26 cellular contexts compared by ENCODE assay signal in genomic region chr17:19573075-19573474, GRCh38. TPM values are rescaled to one million over a fixed set of nuclear protein-coding genes. Genes with fewer than 3 reads are reported as not detected.
DNase-seq lines count a peak whose midpoint lies in the region; FAIRE-seq and TF ChIP-seq lines count a peak whose summit lies in the region.
"Had no signal": no experiment of that assay in that cellular context is flagged by ENCODE, and none has a peak within 500 bp of the region (broad histone marks: within the 10 kb centered on the region; RNA-seq: fewer than 3 reads in every experiment).

No MANE protein-coding gene starts in this region.

- TF ChIP-seq CTCF in fibroblast of lung (conservative IDR thresholded peaks at IDR 0.05 in 1 of 2, IDR thresholded peaks at IDR 0.05 in 1 of 2; ENCODE audit: low read depth in 1 of 2, low read length in 2 of 2), result no peak

- H3K9me3 ChIP-seq in fibroblast of lung (ENCODE audit: control insufficient read depth, insufficient read depth, low read depth, low read length), result no peaks in the 10 kb centered on the region
- H3K9me3 ChIP-seq: heart left ventricle, right lobe of liver, testis, uterus had no signal

- FAIRE-seq in HTR-8/SVneo (lab: Jason Lieb, UNC), result no peak
- FAIRE-seq: RCC 7860 had no signal

- no peaks in the 10 kb centered on the region for H3K36me3 ChIP-seq in fibroblast of lung (ENCODE audit: control insufficient read depth, insufficient read depth, low read length)
- H3K36me3 ChIP-seq: brain microvascular endothelial cell, heart left ventricle, uterus had no signal

- no peaks in the 10 kb centered on the region for H3K4me1 ChIP-seq in fibroblast of lung (ENCODE audit: control insufficient read depth, extremely low read depth, insufficient read depth, low read length)
- H3K4me1 ChIP-seq: foreskin keratinocyte, heart left ventricle, testis, uterus had no signal

- no peak overlapping the region for H3K4me3 ChIP-seq in fibroblast of lung (replicated peaks in 1 of 4; ENCODE audit: control extremely low read depth in 1 of 4, insufficient read depth in 1 of 4, low read depth in 3 of 4, low read length in 4 of 4)
- H3K4me3 ChIP-seq: heart left ventricle, lung, right lobe of liver, testis, uterus had no signal

- peak; percentile 36 for DNase-seq in HTR-8/SVneo (ENCODE audit: insufficient read length, low spot score)
- peak; percentile 17 for DNase-seq in NOMO-1 treated with dmso at 0.1 percent for 144 hours (lab: John Stamatoyannopoulos, UW; ENCODE audit: unreplicated experiment)
- peak; percentile 28 to 72 for DNase-seq in fibroblast of lung (ENCODE audit: low read depth in 2 of 2)
- DNase-seq in renal cortical epithelial cell (ENCODE audit: low read depth), result peak; percentile 54
- no peak for DNase-seq in effector CD4-positive, alpha-beta T cell
- DNase-seq in RPMI8226, result no peak
- DNase-seq in SW480 (ENCODE audit: low spot score), result no peak
- no peak for DNase-seq in HPDE6-E6E7 (ENCODE audit: extremely low spot score)
- DNase-seq: activated CD4-positive, alpha-beta T cell treated with anti-CD3 and anti-CD28 coated beads for 4 hours; activated gamma-delta T cell; activated T-cell treated with anti-CD3 and anti-CD28 coated beads, Interleukin-2, amount 50 U/mL, for 24 hours; brain microvascular endothelial cell; Calu3; DMS79 treated with DMSO at 0.1 percent for 48 hours; foreskin keratinocyte; heart left ventricle; NCI-H1105 treated with DMSO at 0.1 percent for 48 hours; NCI-H1930; NCI-H524 treated with DMSO at 0.1 percent for 48 hours; right lobe of liver; stimulated activated naive CD4-positive, alpha-beta T cell treated with Interleukin-2 at 50 U/mL for 16 hours; testis; uterus had no signal

- H3K27ac ChIP-seq in fibroblast of lung (ENCODE audit: insufficient read depth, low read length), result no peak overlapping the region
- H3K27ac ChIP-seq: brain microvascular endothelial cell, C4-2B, foreskin keratinocyte, heart left ventricle, testis, uterus had no signal

- H3K4me2 ChIP-seq in fibroblast of lung (ENCODE audit: extremely low read depth, insufficient read depth, low read length), result no peak overlapping the region

- H4K20me1 ChIP-seq in fibroblast of lung (ENCODE audit: control insufficient read depth, extremely low read depth, insufficient read depth, low read length), result no peaks in the 10 kb centered on the region

- H3K79me2 ChIP-seq in fibroblast of lung (ENCODE audit: control insufficient read depth, insufficient read depth, low read length), result no peaks in the 10 kb centered on the region

- H3K27me3 ChIP-seq in fibroblast of lung (ENCODE audit: control insufficient read depth, insufficient read depth, low read length), result no peaks in the 10 kb centered on the region
- H3K27me3 ChIP-seq: heart left ventricle, right lobe of liver, testis, uterus had no signal

- H3K9ac ChIP-seq in fibroblast of lung (ENCODE audit: insufficient read depth, low read length), result no peak overlapping the region

- H2AFZ ChIP-seq in fibroblast of lung (ENCODE audit: low read length), result no peak overlapping the region

RNA-seq across cellular contexts. Expression of gene SLC47A1, which starts 39.4 kb away (rescaled TPM):
- total RNA-seq in fibroblast of lung, result 0.26 and 0.66 TPM in 2 replicates
- 0.03 and 0.12 TPM in 2 replicates for polyA plus RNA-seq in fibroblast of lung
- polyA plus RNA-seq in fibroblast of lung (2012), result 0.12 TPM in 1 of 2 replicates, not detected in the other
- not detected in 2 replicates for polyA minus RNA-seq in fibroblast of lung (ENCODE audit: low replicate concordance)
- total RNA-seq in renal cortical epithelial cell, result 2.4 TPM in 1 of 2 replicates, not detected in the other
- total RNA-seq: Calu3 had no signal

Comparison
In these comparisons a context has a peak if more than half of its experiments do, and no peak if none do; other contexts are left out.
1. DNase-seq: peak in HTR-8/SVneo (single experiment), NOMO-1 treated with dmso at 0.1 percent for 144 hours (single experiment), fibroblast of lung (2 of 2) and renal cortical epithelial cell (single experiment); none in effector CD4-positive, alpha-beta T cell (single experiment), RPMI8226 (single experiment), SW480 (single experiment) and HPDE6-E6E7 (single experiment).